10 cellular contexts compared by ENCODE assay signal in the genomic region with DNA sequence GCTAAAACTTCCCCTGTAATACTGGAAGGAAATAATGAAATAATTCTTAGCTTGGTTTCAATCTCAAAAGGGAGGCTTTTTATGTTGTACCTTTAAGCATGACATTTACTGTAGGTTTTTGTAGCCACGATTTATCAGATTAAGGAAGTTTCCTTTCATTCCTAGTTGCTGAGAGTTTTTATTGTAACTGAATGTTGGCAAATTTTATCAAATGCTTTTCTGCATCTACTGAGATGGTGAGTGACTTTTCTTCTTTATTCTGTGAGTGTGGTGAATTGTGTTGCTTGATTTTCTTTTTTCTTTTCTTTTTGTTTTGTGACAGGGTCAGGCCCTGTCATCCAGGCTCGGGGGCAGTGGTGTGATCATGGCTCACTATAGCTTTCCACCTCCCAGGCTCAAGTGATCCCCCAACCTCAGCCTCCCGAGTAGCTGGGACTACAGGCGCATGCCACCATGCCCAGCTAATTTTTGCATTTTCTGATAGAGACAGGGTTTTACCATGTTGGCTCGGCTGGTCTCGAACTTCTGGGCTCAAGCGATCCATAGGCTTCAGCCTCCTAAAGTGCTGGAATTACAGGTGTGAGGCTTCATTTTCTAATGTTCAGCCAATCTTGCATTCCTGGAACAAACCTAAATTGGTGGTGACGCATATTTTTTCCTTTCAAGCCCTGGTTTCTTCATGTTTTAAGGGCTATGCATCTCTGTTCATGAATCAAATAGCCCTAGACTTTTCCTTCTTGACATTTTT. TPM values are rescaled to one million over a fixed set of nuclear protein-coding genes. Genes with fewer than 3 reads are reported as not detected.
DNase-seq lines count a peak whose midpoint lies in the region; ATAC-seq, FAIRE-seq and TF ChIP-seq lines count a peak whose summit lies in the region.
"Had no signal": no experiment of that assay in that cellular context is flagged by ENCODE, and none has a peak within 500 bp of the region (broad histone marks: within the 10 kb centered on the region; RNA-seq: fewer than 3 reads in every experiment).

No MANE protein-coding gene starts in this region.

- no peaks in the 10 kb centered on the region for H3K79me2 ChIP-seq in SK-N-SH (ENCODE audit: insufficient read depth)

- no peaks in the 10 kb centered on the region for H4K20me1 ChIP-seq in SK-N-SH (ENCODE audit: insufficient read depth)

- H3K36me3 Mint-ChIP-seq in CD4-positive, alpha-beta memory T cell, result no peaks in the 10 kb centered on the region

- H3K27ac ChIP-seq in CD4-positive, alpha-beta memory T cell (ENCODE audit: low read depth, low read length), result no peak overlapping the region
- H3K27ac ChIP-seq in SK-N-SH (ENCODE audit: low read depth in 2 of 2, low read length in 1 of 2) (peak overlapping the region; percentile 53 to 99; a peak in 3 of 4 replicates), esophagus (ENCODE audit: low read depth in 2 of 2, low read length in 1 of 2) (peak overlapping the region; percentile 83 to 87), pancreas (peak overlapping the region; percentile 74 to 93 (median 78))

- H3F3A ChIP-seq in SK-N-SH (replicated peaks; ENCODE audit: insufficient read depth), result peaks cover 41% of the 10 kb centered on the region

- FAIRE-seq in pancreas (lab: Jason Lieb, UNC), result no peak

- no peak for TF ChIP-seq RAD21 in SK-N-SH (IDR thresholded peaks at IDR 0.05; ENCODE audit: low read length)

- H3K4me1 ChIP-seq in CD4-positive, alpha-beta memory T cell (ENCODE audit: insufficient read depth, low read length), result peaks cover 6% of the 10 kb centered on the region
- H3K4me1 ChIP-seq in SK-N-SH (ENCODE audit: control insufficient read depth in 1 of 2, insufficient read depth in 2 of 2, low read depth in 1 of 2, low read length in 1 of 2), result peaks cover 0 to 22% of the 10 kb centered on the region in 2 experiments; a peak in 2 of 4 replicates
- H3K4me1 ChIP-seq in esophagus (ENCODE audit: control insufficient read depth in 2 of 2, insufficient read depth in 2 of 2, low read length in 1 of 2), result no peaks in the 10 kb centered on the region
- H3K4me1 ChIP-seq in pancreas, result peaks cover 21 to 34% (median 24%) of the 10 kb centered on the region in 3 donors

- H3K27ac Mint-ChIP-seq in CD4-positive, alpha-beta memory T cell, result peak overlapping the region in 5 of 7 donors; percentile 29 to 76 (median 70)

- POLR2A ChIA-PET in CD4-positive, alpha-beta memory T cell (lab: Charles Lee; ENCODE audit: partially characterized antibody), result no interaction called here
- POLR2A ChIA-PET in SK-N-SH (lab: Yijun Ruan, JAX), result no interaction called here

- H3K4me3 ChIP-seq in CD4-positive, alpha-beta memory T cell (ENCODE audit: low read length in 2 of 2), result no peak overlapping the region
- H3K4me3 ChIP-seq in SK-N-SH (ENCODE audit: low read depth in 2 of 2, low read length in 1 of 2) (no peak overlapping the region), esophagus (ENCODE audit: low read depth in 1 of 2, low read length in 2 of 2) (no peak overlapping the region), pancreas (no peak overlapping the region)

- CTCF ChIA-PET in CD4-positive, alpha-beta memory T cell (lab: Charles Lee; ENCODE audit: partially characterized antibody), result no interaction called here
- CTCF ChIA-PET in SK-N-SH (lab: Yijun Ruan, JAX), result no interaction called here

- peak overlapping the region; percentile 20; the same call in 1 of the 2 replicates for H2AFZ ChIP-seq in SK-N-SH (ENCODE audit: low read depth)

- 43% methylated on average over 8 of the region's 8 CpGs for WGBS in SK-N-SH (ENCODE audit: low lambda C conversion rate)
- 40 to 46% methylated on average over 8 of the region's 8 CpGs for WGBS in esophagus, 2 donors
- 75 to 77% methylated on average over 8 of the region's 8 CpGs for WGBS in pancreas, 2 donors

- H3K4me3 Mint-ChIP-seq in CD4-positive, alpha-beta memory T cell, result peak overlapping the region in 2 of 8 donors; percentile 8 to 15

- ATAC-seq in pancreas, result peak in 3 of 4 donors; percentile 9 to 26 (median 16)
- ATAC-seq in GM18867 (IDR thresholded peaks at IDR 0.05; ENCODE audit: unreplicated experiment), result no peak

- no peaks in the 10 kb centered on the region for H3K9me3 ChIP-seq in CD4-positive, alpha-beta memory T cell (ENCODE audit: control insufficient read depth in 1 of 2, low read length in 2 of 2)
- no peaks in the 10 kb centered on the region for H3K9me3 ChIP-seq in SK-N-SH
- no peaks in the 10 kb centered on the region for H3K9me3 ChIP-seq in esophagus (ENCODE audit: control insufficient read depth in 2 of 2, insufficient read depth in 1 of 2, low read depth in 1 of 2, low read length in 1 of 2)
- H3K9me3 ChIP-seq in pancreas, result no peaks in the 10 kb centered on the region

- DNase-seq in CD4-positive, alpha-beta memory T cell, result no peak
- no peak for DNase-seq in SK-N-SH
- DNase-seq in pancreas, result no peak
- no peak for DNase-seq in GM19238 (ENCODE audit: insufficient read length, low spot score)
- DNase-seq in inferior parietal cortex (ENCODE audit: extremely low spot score), result no peak
- no peak for DNase-seq in NK-92 (lab: John Stamatoyannopoulos, UW; ENCODE audit: unreplicated experiment)
- DNase-seq: activated CD4-positive, alpha-beta T cell treated with anti-CD3 and anti-CD28 coated beads, Interleukin-2, amount 50 U/mL, for 48 hours; NCI-H1930 had no signal

- H3K4me2 ChIP-seq in SK-N-SH, result peak overlapping the region; percentile 68

- H3K36me3 ChIP-seq in CD4-positive, alpha-beta memory T cell (ENCODE audit: insufficient read depth, low read length), result no peaks in the 10 kb centered on the region
- no peaks in the 10 kb centered on the region for H3K36me3 ChIP-seq in SK-N-SH (replicated peaks in 1 of 2; ENCODE audit: control insufficient read depth in 1 of 2, insufficient read depth in 2 of 2, low read length in 1 of 2)
- H3K36me3 ChIP-seq in esophagus (ENCODE audit: control insufficient read depth in 2 of 2, insufficient read depth in 2 of 2, low read length in 1 of 2), result no peaks in the 10 kb centered on the region
- H3K36me3 ChIP-seq in pancreas, result no peaks in the 10 kb centered on the region

- peak overlapping the region; percentile 65 for H3K9ac ChIP-seq in SK-N-SH

- TF ChIP-seq EP300 in SK-N-SH (IDR thresholded peaks at IDR 0.05; ENCODE audit: borderline replicate concordance in 1 of 2, low read depth in 1 of 2, low read length in 1 of 2), result no peak

- intact Hi-C loops in CD4-positive, alpha-beta memory T cell (cut with micrococcal nuclease), result no loop called here
- intact Hi-C loops in pancreas (cut with DNase I), result no loop called here

- no peaks in the 10 kb centered on the region for H3K9me3 Mint-ChIP-seq in CD4-positive, alpha-beta memory T cell

- no peaks in the 10 kb centered on the region for H3K9me2 ChIP-seq in SK-N-SH

- no peak for TF ChIP-seq CTCF in SK-N-SH (IDR thresholded peaks at IDR 0.05)
- TF ChIP-seq CTCF in pancreas (IDR thresholded peaks at IDR 0.05), result no peak

- peaks cover 9 to 14% (median 13%) of the 10 kb centered on the region in 4 donors for H3K4me1 Mint-ChIP-seq in CD4-positive, alpha-beta memory T cell

- H3K27me3 Mint-ChIP-seq in CD4-positive, alpha-beta memory T cell, result no peaks in the 10 kb centered on the region

- no peaks in the 10 kb centered on the region for H3K27me3 ChIP-seq in CD4-positive, alpha-beta memory T cell (ENCODE audit: insufficient read depth, low read length)
- H3K27me3 ChIP-seq in SK-N-SH (ENCODE audit: insufficient read depth) (no peaks in the 10 kb centered on the region), esophagus (ENCODE audit: control insufficient read depth in 1 of 2, insufficient read depth in 2 of 2, low read length in 2 of 2) (no peaks in the 10 kb centered on the region), pancreas (no peaks in the 10 kb centered on the region)

TF ChIP-seq in SK-N-SH, 30 proteins besides CTCF, POLR2A, EP300 and RAD21:
- TF ChIP-seq, protein P1, sequence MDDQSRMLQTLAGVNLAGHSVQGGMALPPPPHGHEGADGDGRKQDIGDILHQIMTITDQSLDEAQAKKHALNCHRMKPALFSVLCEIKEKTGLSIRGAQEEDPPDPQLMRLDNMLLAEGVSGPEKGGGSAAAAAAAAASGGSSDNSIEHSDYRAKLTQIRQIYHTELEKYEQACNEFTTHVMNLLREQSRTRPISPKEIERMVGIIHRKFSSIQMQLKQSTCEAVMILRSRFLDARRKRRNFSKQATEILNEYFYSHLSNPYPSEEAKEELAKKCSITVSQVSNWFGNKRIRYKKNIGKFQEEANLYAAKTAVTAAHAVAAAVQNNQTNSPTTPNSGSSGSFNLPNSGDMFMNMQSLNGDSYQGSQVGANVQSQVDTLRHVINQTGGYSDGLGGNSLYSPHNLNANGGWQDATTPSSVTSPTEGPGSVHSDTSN (IDR thresholded peaks at IDR 0.05), result peak; percentile 85
- no peak for TF ChIP-seq TCF12 (IDR thresholded peaks at IDR 0.05)

RNA-seq across cellular contexts. Expression of gene SUSD2, which starts 26.2 kb away (rescaled TPM):
- total RNA-seq in CD4-positive, alpha-beta memory T cell, result under 1 TPM; 0.44 to 0.52 TPM
- under 1 TPM in 1 of 2 donors, not detected in 1; 0.05 TPM for polyA plus RNA-seq in CD4-positive, alpha-beta memory T cell
- polyA plus RNA-seq in SK-N-SH (2012; rRNA removed) (0.76 and 0.82 TPM in 2 replicates), esophagus (1 to 10 TPM in 1 of 2 donors, under 1 TPM in 1; 0.73 to 1.4 TPM), pancreas (1 to 10 TPM; 3.1 to 3.4 TPM)
- polyA plus RNA-seq in SK-N-SH (2012; cell fraction: cytosol; rRNA removed), result 0.18 and 0.26 TPM in 2 replicates
- polyA plus RNA-seq in SK-N-SH (2012; cell fraction: nucleus; rRNA removed), result 1.7 and 2.2 TPM in 2 replicates
- 1 to 10 TPM in 4 of 6 donors, under 1 TPM in 2; 0.35 to 7.2 (median 1.6) TPM for total RNA-seq in pancreas

RNA-seq across cellular contexts. Expression of gene GGT5, which starts 37.4 kb away (rescaled TPM):
- not detected for total RNA-seq in CD4-positive, alpha-beta memory T cell
- polyA plus RNA-seq in CD4-positive, alpha-beta memory T cell, result not detected
- polyA plus RNA-seq in SK-N-SH (2012; rRNA removed) (3.3 and 4.6 TPM in 2 replicates), esophagus (1 to 10 TPM; 4.7 to 7.1 TPM), pancreas (10 to 100 TPM; 12.3 to 15.9 TPM)
- polyA plus RNA-seq in SK-N-SH (2012; cell fraction: cytosol; rRNA removed), result 1.2 and 2.7 TPM in 2 replicates
- 6.3 and 7.6 TPM in 2 replicates for polyA plus RNA-seq in SK-N-SH (2012; cell fraction: nucleus; rRNA removed)
- total RNA-seq in pancreas, result 10 to 100 TPM in 4 of 6 donors, 1 to 10 TPM in 2; 2.3 to 18.3 (median 11.4) TPM
